16 cellular contexts compared by ENCODE assay signal in the genomic region with DNA sequence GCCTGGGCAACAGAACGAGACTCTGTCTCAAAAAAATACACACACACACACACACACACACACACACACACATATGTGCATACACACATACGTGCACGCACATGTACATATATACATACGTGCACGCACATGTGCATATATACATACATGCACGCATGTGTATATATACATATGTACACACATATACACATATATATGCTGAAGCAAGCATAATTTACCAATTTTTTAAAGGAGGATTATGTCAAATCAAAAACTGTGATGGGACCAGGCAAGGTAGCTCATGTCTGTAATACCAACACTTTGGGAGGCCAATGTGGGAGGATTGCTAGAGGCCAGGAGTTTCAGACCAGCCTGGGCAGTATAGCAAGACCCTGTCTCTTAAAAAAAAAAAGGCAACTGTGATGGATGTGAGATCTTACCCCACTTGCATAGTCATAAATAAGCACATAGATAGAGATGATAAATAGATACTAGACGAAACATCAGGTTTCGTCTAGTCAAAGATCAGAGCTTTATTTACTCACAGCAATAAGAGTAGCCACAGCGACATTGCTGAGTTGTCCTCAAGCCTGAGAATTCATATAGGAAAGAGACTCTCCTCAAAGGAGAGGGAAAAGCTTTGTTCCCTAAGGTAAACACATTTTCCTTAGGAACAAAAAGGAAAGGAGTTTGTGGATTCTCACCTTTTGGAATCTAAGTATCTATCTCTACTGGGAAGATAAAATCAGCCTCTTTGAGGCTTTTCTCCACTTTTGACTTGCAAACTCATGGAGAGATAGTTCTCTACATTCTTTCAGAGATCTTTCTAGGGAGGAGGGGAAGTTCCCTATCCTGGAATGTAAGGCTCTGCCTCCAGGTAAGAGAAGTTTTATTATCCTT.
A peak's percentile ranks its signal among the peaks of the same experiment; 100 is the strongest.
DNase-seq lines count a peak whose midpoint lies in the region; ATAC-seq, FAIRE-seq and TF ChIP-seq lines count a peak whose summit lies in the region.
"Had no signal": no experiment of that assay in that cellular context is flagged by ENCODE, and none has a peak within 500 bp of the region (broad histone marks: within the 10 kb centered on the region; RNA-seq: fewer than 3 reads in every experiment).

No MANE protein-coding gene starts in this region.

- RAD21 ChIA-PET in GM12878 (lab: Charles Lee; ENCODE audit: unreplicated experiment), result interaction anchor here (0.6 to 1.9 kb wide), 6 partner anchors 12 to 74 kb away, joined by 3 to 5 read pairs (median 3); a partner anchor contains a TSS

- peaks cover 4% of the 10 kb centered on the region for H3K36me3 Mint-ChIP-seq in activated T-cell treated with anti-CD3 and anti-CD28 coated beads, Interleukin-2, amount 50 U/mL, for 24 hours (ENCODE audit: low read depth)

- H3K27me3 ChIP-seq in GM12878 (replicated peaks in 1 of 2; ENCODE audit: control insufficient read depth in 2 of 2, insufficient read depth in 2 of 2, low read length in 1 of 2) (no peaks in the 10 kb centered on the region), spleen (replicated peaks in 1 of 7) (no peaks in the 10 kb centered on the region)

- no peaks in the 10 kb centered on the region for H3K36me3 ChIP-seq in KOPT-K1 (ENCODE audit: insufficient read depth, low read length)
- no peaks in the 10 kb centered on the region for H3K36me3 ChIP-seq in GM12878 (ENCODE audit: control insufficient read depth in 2 of 2, insufficient read depth in 2 of 2, low read length in 1 of 2)
- H3K36me3 ChIP-seq in spleen, result peaks cover 0 to 6% (median 0%) of the 10 kb centered on the region in 6 donors

- peak overlapping the region; percentile 19 for H3K4me3 Mint-ChIP-seq in activated T-cell treated with anti-CD3 and anti-CD28 coated beads, Interleukin-2, amount 50 U/mL, for 24 hours

- TF ChIP-seq RAD21 in GM12878 (IDR thresholded peaks at IDR 0.05; ENCODE audit: insufficient read depth, low read depth, low read length), result no peak

- SMC1A ChIA-PET in GM12878 (lab: Charles Lee; ENCODE audit: uncharacterized antibody, unreplicated experiment), result interaction anchor here (0.9 to 2.0 kb wide), 6 partner anchors 12 to 54 kb away, joined by 3 to 11 read pairs (median 5); no protein-coding TSS in a partner anchor

- in situ Hi-C loops in GM12878 (cut with MboI), result loop anchor here (5.0 kb wide), 1 partner anchor 41 kb away; no protein-coding TSS in a partner anchor

- DNase-seq in activated T-cell treated with anti-CD3 and anti-CD28 coated beads, Interleukin-2, amount 50 U/mL, for 24 hours, result no peak
- DNase-seq in activated T-cell treated with anti-CD3 and anti-CD28 coated beads for 4 hours (no peak), GM12878 (ENCODE audit: low read depth, low spot score) (no peak), spleen (no peak), NCI-H526 (lab: John Stamatoyannopoulos, UW) (no peak)
- DNase-seq: activated CD8-positive, alpha-beta memory T cell treated with anti-CD3 and anti-CD28 coated beads, Interleukin-2, amount 50 U/mL, for 4 hours; dermis blood vessel endothelial cell; GF-D8; NCI-H1048; NK-92 treated with Interleukin-12 subunit alpha and Interleukin-12 subunit beta, amount 100 ng/mL, for 24 hours; stimulated activated CD4-positive, alpha-beta T cell treated with anti-CD3 and anti-CD28 coated beads, Interleukin-2, amount 100 ng/mL, for 24 hours had no signal

- no peaks in the 10 kb centered on the region for H3K79me2 ChIP-seq in GM12878 (ENCODE audit: control insufficient read depth, insufficient read depth, low read length)

- ATAC-seq in GM12878 (no peak), GM18505 (IDR thresholded peaks at IDR 0.05; ENCODE audit: unreplicated experiment) (no peak), GM21529 (IDR thresholded peaks at IDR 0.05; ENCODE audit: unreplicated experiment) (no peak)
- ATAC-seq: left lobe of liver had no signal

- H3K4me3 ChIP-seq in GM12878, result no peak overlapping the region
- peak overlapping the region in 2 of 8 donors; percentile 4 to 52 for H3K4me3 ChIP-seq in spleen
- H3K4me3 ChIP-seq: SK-N-MC had no signal

- FAIRE-seq in GM12878 (lab: Jason Lieb, UNC), result no peak

- POLR2A ChIA-PET in GM12878 (lab: Charles Lee), result interaction anchor here (0.6 to 1.3 kb wide), 3 partner anchors 33 to 66 kb away, joined by 3 to 4 read pairs (median 4); no protein-coding TSS in a partner anchor

- TF ChIP-seq POLR2A in GM12878 (IDR thresholded peaks at IDR 0.05; ENCODE audit: low read depth, low read length) (no peak), spleen (IDR thresholded peaks at IDR 0.05) (no peak), GM18505 (IDR thresholded peaks at IDR 0.05; ENCODE audit: borderline replicate concordance, extremely low read depth, insufficient read depth, insufficient read length) (no peak)

- TF ChIP-seq EP300 in GM12878 (IDR thresholded peaks at IDR 0.05; ENCODE audit: borderline replicate concordance in 1 of 2, control insufficient read depth in 1 of 2, low read depth in 2 of 2, low read length in 2 of 2), result no peak

- H3K9ac ChIP-seq in GM12878 (ENCODE audit: control insufficient read depth, insufficient read depth, low read length), result no peak overlapping the region

- peaks cover 20% of the 10 kb centered on the region for H3K4me1 ChIP-seq in GM12878 (ENCODE audit: control insufficient read depth, insufficient read depth, low read length)
- H3K4me1 ChIP-seq in spleen, result peaks cover 0 to 29% (median 10%) of the 10 kb centered on the region in 6 donors

- no peaks in the 10 kb centered on the region for H3K9me3 ChIP-seq in KOPT-K1 (ENCODE audit: insufficient read depth, low read length, poor library complexity, severe bottlenecking)
- no peaks in the 10 kb centered on the region; the same call in 2 of the 3 replicates for H3K9me3 ChIP-seq in GM12878 (replicated peaks; ENCODE audit: control insufficient read depth, insufficient read depth, low read length)
- H3K9me3 ChIP-seq in spleen, result no peaks in the 10 kb centered on the region

- H3K27ac ChIP-seq in KOPT-K1 (ENCODE audit: low read depth, low read length, poor library complexity, severe bottlenecking), result peak overlapping the region; percentile 9
- H3K27ac ChIP-seq in GM12878 (ENCODE audit: control insufficient read depth, insufficient read depth), result peak overlapping the region; percentile 57; the same call in 1 of the 2 replicates
- peak overlapping the region in 7 of 8 donors; percentile 22 to 71 (median 47) for H3K27ac ChIP-seq in spleen
- H3K27ac ChIP-seq: SK-N-MC had no signal

- peaks cover 3% of the 10 kb centered on the region for H3K9me3 Mint-ChIP-seq in activated T-cell treated with anti-CD3 and anti-CD28 coated beads, Interleukin-2, amount 50 U/mL, for 24 hours

- no peak overlapping the region for H2AFZ ChIP-seq in GM12878 (ENCODE audit: control insufficient read depth, low read depth, low read length)

- H3K27ac Mint-ChIP-seq in activated T-cell treated with anti-CD3 and anti-CD28 coated beads, Interleukin-2, amount 50 U/mL, for 24 hours, result no peak overlapping the region

- no peaks in the 10 kb centered on the region for H3K27me3 Mint-ChIP-seq in activated T-cell treated with anti-CD3 and anti-CD28 coated beads, Interleukin-2, amount 50 U/mL, for 24 hours

- intact Hi-C loops in GM12878 (cut with micrococcal nuclease; ENCODE audit: unreplicated experiment), result loop anchor here (10.0 kb wide), 1 partner anchor 399 kb away; no protein-coding TSS in a partner anchor
- intact Hi-C loops in spleen (cut with DNase I; ENCODE audit: low total_unique reads), result no loop called here

- H3K4me2 ChIP-seq in GM12878 (ENCODE audit: control insufficient read depth, insufficient read depth), result no peak overlapping the region

- no TSS peak for BruUV-seq in GM12878 (replicated peaks; lab: Mats Ljungman, UMichigan)

- CTCF ChIA-PET in GM12878 (lab: Yijun Ruan, JAX), result interaction anchor here (0.7 to 1.7 kb wide), 3 partner anchors 13 to 509 kb away, joined by 3 to 8 read pairs (median 3); no protein-coding TSS in a partner anchor

- H4K20me1 ChIP-seq in GM12878 (ENCODE audit: control insufficient read depth, insufficient read depth), result no peaks in the 10 kb centered on the region

- peaks cover 47% of the 10 kb centered on the region for H3K4me1 Mint-ChIP-seq in activated T-cell treated with anti-CD3 and anti-CD28 coated beads, Interleukin-2, amount 50 U/mL, for 24 hours (ENCODE audit: low read depth)

- WGBS in GM12878 (ENCODE audit: insufficient coverage, insufficient replicate concordance, low lambda C conversion rate, missing lambda C conversion rate), result 81% methylated on average over 9 of the region's 9 CpGs
- 94 to 97% (median 96%) methylated on average over 9 of the region's 9 CpGs for WGBS in spleen, 5 donors

- TF ChIP-seq CTCF in GM12878 (IDR thresholded peaks at IDR 0.05 in 2 of 3, conservative IDR thresholded peaks at IDR 0.05 in 1 of 3; ENCODE audit: control insufficient read depth in 2 of 3, extremely low read depth in 1 of 3, insufficient read depth in 1 of 3, low read depth in 3 of 3, low read length in 3 of 3), result no peak
- no peak for TF ChIP-seq CTCF in spleen (IDR thresholded peaks at IDR 0.05 in 8 of 11, conservative IDR thresholded peaks at IDR 0.05 in 3 of 11)

TF ChIP-seq in GM12878, 131 proteins besides CTCF, POLR2A, EP300 and RAD21:
- TF ChIP-seq, protein P1, sequence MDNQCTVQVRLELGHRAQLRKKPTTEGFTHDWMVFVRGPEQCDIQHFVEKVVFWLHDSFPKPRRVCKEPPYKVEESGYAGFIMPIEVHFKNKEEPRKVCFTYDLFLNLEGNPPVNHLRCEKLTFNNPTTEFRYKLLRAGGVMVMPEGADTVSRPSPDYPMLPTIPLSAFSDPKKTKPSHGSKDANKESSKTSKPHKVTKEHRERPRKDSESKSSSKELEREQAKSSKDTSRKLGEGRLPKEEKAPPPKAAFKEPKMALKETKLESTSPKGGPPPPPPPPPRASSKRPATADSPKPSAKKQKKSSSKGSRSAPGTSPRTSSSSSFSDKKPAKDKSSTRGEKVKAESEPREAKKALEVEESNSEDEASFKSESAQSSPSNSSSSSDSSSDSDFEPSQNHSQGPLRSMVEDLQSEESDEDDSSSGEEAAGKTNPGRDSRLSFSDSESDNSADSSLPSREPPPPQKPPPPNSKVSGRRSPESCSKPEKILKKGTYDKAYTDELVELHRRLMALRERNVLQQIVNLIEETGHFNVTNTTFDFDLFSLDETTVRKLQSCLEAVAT (IDR thresholded peaks at IDR 0.05), result 0 out of 2 replicates have a peak, but pooled peaks have one; percentile 52
- TF ChIP-seq WRNIP1 (IDR thresholded peaks at IDR 0.05; ENCODE audit: borderline replicate concordance, low read depth, low read length) (no peak), NR2C1 (IDR thresholded peaks at IDR 0.05) (no peak), HDAC6 (IDR thresholded peaks at IDR 0.05; ENCODE audit: unreplicated experiment) (no peak)
